In genomic region chr12:122081697-122082221, GRCh38 we compare ENCODE assay signal across 8 cellular contexts. TPM values are rescaled to one million over a fixed set of nuclear protein-coding genes. Genes with fewer than 3 reads are reported as not detected.
DNase-seq lines count a peak whose midpoint lies in the region; ATAC-seq and TF ChIP-seq lines count a peak whose summit lies in the region.

No MANE protein-coding gene starts in this region.

- no peaks in the 10 kb centered on the region for H3K27me3 ChIP-seq in smooth muscle cell (ENCODE audit: low read depth)

- intact Hi-C loops in left cardiac atrium (cut with DNase I), result no loop called here

- H3K79me2 ChIP-seq in smooth muscle cell (ENCODE audit: low read depth), result peaks cover 68% of the 10 kb centered on the region

- no peaks in the 10 kb centered on the region for H3K36me3 ChIP-seq in smooth muscle cell (ENCODE audit: low read depth)

- H3K9ac ChIP-seq in smooth muscle cell (ENCODE audit: low read depth), result peak overlapping the region; percentile 85

- H3F3A ChIP-seq in smooth muscle cell (ENCODE audit: low read depth), result peaks cover 19% of the 10 kb centered on the region

- H3K4me2 ChIP-seq in smooth muscle cell, result peak overlapping the region; percentile 91

- peak; percentile 24 to 66 for ATAC-seq in left cardiac atrium
- ATAC-seq in HG03521 (IDR thresholded peaks at IDR 0.05; ENCODE audit: unreplicated experiment), result no peak

- H4K20me1 ChIP-seq in smooth muscle cell (ENCODE audit: low read depth), result peaks cover 48% of the 10 kb centered on the region

- 20% methylated on average over 7 of the region's 7 CpGs for WGBS in smooth muscle cell (ENCODE audit: low lambda C conversion rate)

- H3K9me3 ChIP-seq in smooth muscle cell (replicated peaks; ENCODE audit: low read depth), result no peaks in the 10 kb centered on the region

- H3K27ac ChIP-seq in C4-2B (peak overlapping the region; percentile 0; the same call in 1 of the 2 replicates), smooth muscle cell (ENCODE audit: low read depth) (peak overlapping the region; percentile 97)

- peak; percentile 76 for DNase-seq in GM19238 (ENCODE audit: insufficient read length, low spot score)
- DNase-seq in Kasumi-1 (lab: John Stamatoyannopoulos, UW), result peak; percentile 96 to 97
- DNase-seq in activated effector memory CD4-positive, alpha-beta T cell treated with Interleukin-2 at 50 U/mL for 16 hours, result peak; percentile 22
- peak; percentile 53 for DNase-seq in left cardiac atrium
- DNase-seq in smooth muscle cell (lab: John Stamatoyannopoulos, UW; ENCODE audit: unreplicated experiment), result no peak
- no peak for DNase-seq in cerebellum (ENCODE audit: low spot score)

- TF ChIP-seq CTCF in C4-2B (conservative IDR thresholded peaks at IDR 0.05) (no peak), smooth muscle cell (IDR thresholded peaks at IDR 0.05; ENCODE audit: borderline replicate concordance, insufficient read depth, poor library complexity, severe bottlenecking) (no peak)

- peak overlapping the region; percentile 67 for H3K4me3 ChIP-seq in smooth muscle cell

- H2AFZ ChIP-seq in smooth muscle cell (ENCODE audit: low read depth), result no peak overlapping the region

- H3K4me1 ChIP-seq in smooth muscle cell (ENCODE audit: low read depth), result peaks cover 32% of the 10 kb centered on the region

RNA-seq across cellular contexts. Expression of gene MLXIP, which starts 3.2 kb away (rescaled TPM):
- total RNA-seq in left cardiac atrium (10 to 100 TPM; 30.8 to 31.3 TPM), smooth muscle cell (7.6 and 11.8 TPM in 2 replicates), cerebellum (18.9 TPM)
- 15.3 and 24.7 TPM in 2 replicates for polyA plus RNA-seq in smooth muscle cell

Comparison
In these comparisons a context has a peak if more than half of its experiments do, and no peak if none do; other contexts are left out.
1. DNase-seq: peak in GM19238 (single experiment), Kasumi-1 (2 of 2), activated effector memory CD4-positive, alpha-beta T cell treated with Interleukin-2 at 50 U/mL for 16 hours (single experiment) and left cardiac atrium (single experiment); none in smooth muscle cell (single experiment) and cerebellum (single experiment).